15 cellular contexts compared by ENCODE assay signal in genomic region chr9:126699401-126699851, GRCh38.
"Had no signal": no experiment of that assay in that cellular context is flagged by ENCODE, and none has a peak within 500 bp of the region (broad histone marks: within the 10 kb centered on the region; RNA-seq: fewer than 3 reads in every experiment).

No MANE protein-coding gene starts in this region.

- DNase-seq: activated CD4-positive, alpha-beta T cell treated with anti-CD3 and anti-CD28 coated beads, Interleukin-2, amount 10 ng/mL, durations not matched to agents 24 days and 14 days; activated CD8-positive, alpha-beta memory T cell treated with anti-CD3 and anti-CD28 coated beads, Interleukin-2, amount 50 U/mL, for 48 hours; activated naive CD4-positive, alpha-beta T cell treated with anti-CD3 and anti-CD28 coated beads for 36 hours; activated naive CD8-positive, alpha-beta T cell treated with anti-CD3 and anti-CD28 coated beads, Interleukin-2, amount 50 U/mL, for 24 hours; foreskin keratinocyte; glutamatergic neuron; stimulated activated CD4-positive, alpha-beta T cell treated with anti-CD3 and anti-CD28 coated beads, Interleukin-12 subunit alpha, Interleukin-12 subunit beta, amount 100 ng/mL, for 4 hours; stimulated activated CD4-positive, alpha-beta T cell treated with anti-CD3 and anti-CD28 coated beads, Interleukin-2, amount 100 ng/mL, for 24 hours had no signal

- H3K27ac ChIP-seq: foreskin keratinocyte, pancreas had no signal

- H3K9me3 ChIP-seq: pancreas had no signal

- FAIRE-seq: pancreas had no signal

- H3K36me3 Mint-ChIP-seq: mesothelial cell of epicardium; stimulated activated effector memory CD8-positive, alpha-beta T cell treated with anti-CD3 and anti-CD28 coated beads, Interleukin-12 subunit alpha, Interleukin-12 subunit beta, amount 100 ng/mL, for 72 hours had no signal

- ATAC-seq: activated naive CD8-positive, alpha-beta T cell treated with anti-CD3 and anti-CD28 coated beads, Interleukin-2, amount 50 U/mL, for 24 hours; foreskin keratinocyte; pancreas; stimulated activated effector memory CD8-positive, alpha-beta T cell treated with anti-CD3 and anti-CD28 coated beads, Interleukin-12 subunit alpha, Interleukin-12 subunit beta, amount 100 ng/mL, for 72 hours had no signal

- H3K36me3 ChIP-seq: pancreas had no signal

- H3K4me1 ChIP-seq: pancreas had no signal

- H3K27ac Mint-ChIP-seq: activated CD4-positive, alpha-beta T cell treated with anti-CD3 and anti-CD28 coated beads, Interleukin-2, amount 10 ng/mL, durations not matched to agents 24 days and 14 days; activated naive CD4-positive, alpha-beta T cell treated with anti-CD3 and anti-CD28 coated beads for 36 hours; activated naive CD8-positive, alpha-beta T cell treated with anti-CD3 and anti-CD28 coated beads, Interleukin-2, amount 50 U/mL, for 24 hours; activated T-helper 1 cell treated with anti-CD3 and anti-CD28 coated beads, Interleukin-12 subunit alpha, Interleukin-12 subunit beta, Interleukin-2, Interleukin-4 antibody, amounts not matched to agents 30 ng/mL and 10 ng/mL and 1 ng/mL, durations not matched to agents 14 hours and 24 hours and 36 hours; mesothelial cell of epicardium; stimulated activated effector memory CD8-positive, alpha-beta T cell treated with anti-CD3 and anti-CD28 coated beads, Interleukin-12 subunit alpha, Interleukin-12 subunit beta, amount 100 ng/mL, for 72 hours; T-helper 1 cell treated with Interleukin-12 subunit alpha and Interleukin-12 subunit beta and Interleukin-4 antibody, amounts not matched to agents 30 μg/mL and 1 μg/mL, for 36 hours had no signal

- H3K9me3 Mint-ChIP-seq: activated CD4-positive, alpha-beta T cell treated with anti-CD3 and anti-CD28 coated beads, Interleukin-2, amount 10 ng/mL, durations not matched to agents 24 days and 14 days; activated naive CD4-positive, alpha-beta T cell treated with anti-CD3 and anti-CD28 coated beads for 36 hours; activated naive CD8-positive, alpha-beta T cell treated with anti-CD3 and anti-CD28 coated beads, Interleukin-2, amount 50 U/mL, for 24 hours; activated T-helper 1 cell treated with anti-CD3 and anti-CD28 coated beads, Interleukin-12 subunit alpha, Interleukin-12 subunit beta, Interleukin-2, Interleukin-4 antibody, amounts not matched to agents 30 ng/mL and 10 ng/mL and 1 ng/mL, durations not matched to agents 14 hours and 24 hours and 36 hours; mesothelial cell of epicardium; neural crest cell; stimulated activated effector memory CD8-positive, alpha-beta T cell treated with anti-CD3 and anti-CD28 coated beads, Interleukin-12 subunit alpha, Interleukin-12 subunit beta, amount 100 ng/mL, for 72 hours; T-helper 1 cell treated with Interleukin-12 subunit alpha and Interleukin-12 subunit beta and Interleukin-4 antibody, amounts not matched to agents 30 μg/mL and 1 μg/mL, for 36 hours had no signal

- H3K4me3 Mint-ChIP-seq: activated CD4-positive, alpha-beta T cell treated with anti-CD3 and anti-CD28 coated beads, Interleukin-2, amount 10 ng/mL, durations not matched to agents 24 days and 14 days; activated naive CD4-positive, alpha-beta T cell treated with anti-CD3 and anti-CD28 coated beads for 36 hours; activated naive CD8-positive, alpha-beta T cell treated with anti-CD3 and anti-CD28 coated beads, Interleukin-2, amount 50 U/mL, for 24 hours; activated T-helper 1 cell treated with anti-CD3 and anti-CD28 coated beads, Interleukin-12 subunit alpha, Interleukin-12 subunit beta, Interleukin-2, Interleukin-4 antibody, amounts not matched to agents 30 ng/mL and 10 ng/mL and 1 ng/mL, durations not matched to agents 14 hours and 24 hours and 36 hours; mesothelial cell of epicardium; neural crest cell; stimulated activated effector memory CD8-positive, alpha-beta T cell treated with anti-CD3 and anti-CD28 coated beads, Interleukin-12 subunit alpha, Interleukin-12 subunit beta, amount 100 ng/mL, for 72 hours; T-helper 1 cell treated with Interleukin-12 subunit alpha and Interleukin-12 subunit beta and Interleukin-4 antibody, amounts not matched to agents 30 μg/mL and 1 μg/mL, for 36 hours had no signal

- H3K4me3 ChIP-seq: lung, pancreas had no signal
